8 cellular contexts compared by ENCODE assay signal in genomic region chr20:22734946-22735647, GRCh38.
DNase-seq lines count a peak whose midpoint lies in the region; ATAC-seq and TF ChIP-seq lines count a peak whose summit lies in the region.
"Not testable (repeated sequence)": the region's sequence is repeated elsewhere in the genome, so short reads cannot be mapped to it uniquely, and the experiment has no call there.

No MANE protein-coding gene starts in this region.

- H3K9me3 ChIP-seq in MG63; NT2/D1 (ENCODE audit: insufficient read depth, low read length); left lung: not testable (repeated sequence)

- not testable (repeated sequence) for H3K4me3 ChIP-seq in MG63; NT2/D1 (ENCODE audit: insufficient read length, low read depth); epithelial cell of esophagus (ENCODE audit: low read length); left lung

- H3K4me3 Mint-ChIP-seq in WTC11 = not testable (repeated sequence)

- peaks cover 25% of the 10 kb centered on the region for H3K9me3 Mint-ChIP-seq in WTC11

- POLR2A ChIA-PET in WTC11 (lab: Charles Lee) = interaction anchor here (0.6 kb wide), 1 partner anchor 394 kb away, joined by 4 read pairs; no protein-coding TSS in a partner anchor

- H3K27me3 Mint-ChIP-seq in WTC11 (ENCODE audit: low read depth) = not testable (repeated sequence)

- not testable (repeated sequence) for H3K9ac ChIP-seq in NT2/D1 (ENCODE audit: insufficient read length, low read depth)

- TF ChIP-seq CTCF in GM13976 (IDR thresholded peaks at IDR 0.05; ENCODE audit: borderline replicate concordance, control extremely low read depth, extremely low read depth, insufficient read depth, missing control alignments) (peak; percentile 26), WTC11 (IDR thresholded peaks at IDR 0.05) (peak; percentile 72), epithelial cell of esophagus (IDR thresholded peaks at IDR 0.05; ENCODE audit: insufficient read depth, low read depth, low read length, missing control alignments) (peak; percentile 49), left lung (IDR thresholded peaks at IDR 0.05) (peak; percentile 45 to 60)

- CTCF ChIA-PET in WTC11 (lab: Charles Lee) = interaction anchor here (0.6 to 4.0 kb wide), 20 partner anchors 11 to 605 kb away, joined by 3 to 23 read pairs (median 4); no protein-coding TSS in a partner anchor

- not testable (repeated sequence) for H3K4me1 ChIP-seq in NT2/D1 (ENCODE audit: insufficient read depth, insufficient read length); left lung

- H3K36me3 ChIP-seq in MG63; NT2/D1 (ENCODE audit: insufficient read depth, insufficient read length, low read length); left lung: not testable (repeated sequence)

- H3K27ac Mint-ChIP-seq in WTC11 = not testable (repeated sequence)

- H3K4me1 Mint-ChIP-seq in WTC11 = not testable (repeated sequence)

- DNase-seq in CMK (ENCODE audit: low read depth) (peak; percentile 25), MG63 (peak; percentile 27), NT2/D1 (ENCODE audit: low read depth, low spot score) (peak; percentile 40), WTC11 (ENCODE audit: low spot score) (peak; percentile 80), epithelial cell of esophagus (ENCODE audit: low read depth) (peak; percentile 60), left lung (peak in 1 of 2 donors; percentile 39)
- DNase-seq in GM13976 (ENCODE audit: low spot score) = not testable (repeated sequence)
- peak; percentile 11 for DNase-seq in stimulated activated CD4-positive, alpha-beta T cell treated with anti-CD3 and anti-CD28 coated beads, Interleukin-15, amount 100 ng/mL, for 24 hours

- H3K27ac ChIP-seq in left lung = not testable (repeated sequence)

- intact Hi-C loops in left lung (cut with DNase I) = not testable (repeated sequence)

- H3K27me3 ChIP-seq in MG63; NT2/D1 (ENCODE audit: insufficient read depth, insufficient read length); left lung: not testable (repeated sequence)

- in situ Hi-C loops in GM13976 (cut with MboI; ENCODE audit: low sequenced_read_pairs, unreplicated experiment) = not testable (repeated sequence)

- peak; percentile 90 for ATAC-seq in WTC11
- ATAC-seq in left lung = peak; percentile 60

- not testable (repeated sequence) for H3K36me3 Mint-ChIP-seq in WTC11

TF ChIP-seq in WTC11, 78 proteins besides CTCF, POLR2A, EP300 and RAD21:
- 0 out of 2 replicates have a peak, but pooled peaks have one; percentile 46 for TF ChIP-seq FOXK1 (CRISPR knock-in tag; IDR thresholded peaks at IDR 0.05)
